ENCODE assay signal across 1 cellular context in genomic region chr9:29806941-29807625, GRCh38.
TF ChIP-seq lines count a peak whose summit lies in the region.

No MANE protein-coding gene starts in this region.

TF ChIP-seq in SK-N-SH, 30 proteins besides CTCF, POLR2A, EP300 and RAD21 (continued from another document):
- TF ChIP-seq USF2 (IDR thresholded peaks at IDR 0.05; ENCODE audit: borderline replicate concordance, low read depth, low read length) (no peak), REST (IDR thresholded peaks at IDR 0.05; ENCODE audit: low read depth, low read length) (no peak), TCF12 (IDR thresholded peaks at IDR 0.05) (peak; percentile 78; the same call in 1 of the 2 replicates), SMC3 (IDR thresholded peaks at IDR 0.05; ENCODE audit: low read depth, low read length) (no peak), RFX5 (IDR thresholded peaks at IDR 0.05; ENCODE audit: low read length) (no peak), CHD2 (IDR thresholded peaks at IDR 0.05; ENCODE audit: low read length, partially characterized antibody) (no peak), ELF1 (IDR thresholded peaks at IDR 0.05) (no peak), TAF1 (IDR thresholded peaks at IDR 0.05; ENCODE audit: borderline replicate concordance, low read depth, low read length) (no peak), FOXJ3 (CRISPR knock-in tag; IDR thresholded peaks at IDR 0.05) (no peak), FOSL2 (IDR thresholded peaks at IDR 0.05; ENCODE audit: borderline replicate concordance, low read depth) (peak; percentile 56; the same call in 1 of the 2 replicates), EZH2phosphoT487 (IDR thresholded peaks at IDR 0.05; ENCODE audit: borderline replicate concordance, low read depth) (no peak), RCOR1 (IDR thresholded peaks at IDR 0.05; ENCODE audit: low read length) (no peak)
- TF ChIP-seq, protein P1, sequence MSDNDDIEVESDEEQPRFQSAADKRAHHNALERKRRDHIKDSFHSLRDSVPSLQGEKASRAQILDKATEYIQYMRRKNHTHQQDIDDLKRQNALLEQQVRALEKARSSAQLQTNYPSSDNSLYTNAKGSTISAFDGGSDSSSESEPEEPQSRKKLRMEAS (IDR thresholded peaks at IDR 0.05; ENCODE audit: low read depth), result no peak
- TF ChIP-seq, protein P2, sequence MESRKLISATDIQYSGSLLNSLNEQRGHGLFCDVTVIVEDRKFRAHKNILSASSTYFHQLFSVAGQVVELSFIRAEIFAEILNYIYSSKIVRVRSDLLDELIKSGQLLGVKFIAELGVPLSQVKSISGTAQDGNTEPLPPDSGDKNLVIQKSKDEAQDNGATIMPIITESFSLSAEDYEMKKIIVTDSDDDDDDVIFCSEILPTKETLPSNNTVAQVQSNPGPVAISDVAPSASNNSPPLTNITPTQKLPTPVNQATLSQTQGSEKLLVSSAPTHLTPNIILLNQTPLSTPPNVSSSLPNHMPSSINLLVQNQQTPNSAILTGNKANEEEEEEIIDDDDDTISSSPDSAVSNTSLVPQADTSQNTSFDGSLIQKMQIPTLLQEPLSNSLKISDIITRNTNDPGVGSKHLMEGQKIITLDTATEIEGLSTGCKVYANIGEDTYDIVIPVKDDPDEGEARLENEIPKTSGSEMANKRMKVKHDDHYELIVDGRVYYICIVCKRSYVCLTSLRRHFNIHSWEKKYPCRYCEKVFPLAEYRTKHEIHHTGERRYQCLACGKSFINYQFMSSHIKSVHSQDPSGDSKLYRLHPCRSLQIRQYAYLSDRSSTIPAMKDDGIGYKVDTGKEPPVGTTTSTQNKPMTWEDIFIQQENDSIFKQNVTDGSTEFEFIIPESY (IDR thresholded peaks at IDR 0.05; ENCODE audit: borderline replicate concordance, low read depth), result no peak
- TF ChIP-seq, protein P3, sequence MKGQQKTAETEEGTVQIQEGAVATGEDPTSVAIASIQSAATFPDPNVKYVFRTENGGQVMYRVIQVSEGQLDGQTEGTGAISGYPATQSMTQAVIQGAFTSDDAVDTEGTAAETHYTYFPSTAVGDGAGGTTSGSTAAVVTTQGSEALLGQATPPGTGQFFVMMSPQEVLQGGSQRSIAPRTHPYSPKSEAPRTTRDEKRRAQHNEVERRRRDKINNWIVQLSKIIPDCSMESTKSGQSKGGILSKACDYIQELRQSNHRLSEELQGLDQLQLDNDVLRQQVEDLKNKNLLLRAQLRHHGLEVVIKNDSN (IDR thresholded peaks at IDR 0.05; ENCODE audit: borderline replicate concordance, low read depth), result no peak
